In genomic region chr11:68750988-68751325, GRCh38 we compare ENCODE assay signal across 8 cellular contexts. TPM values are rescaled to one million over a fixed set of nuclear protein-coding genes. Genes with fewer than 3 reads are reported as not detected.
A peak's percentile ranks its signal among the peaks of the same experiment; 100 is the strongest.
DNase-seq lines count a peak whose midpoint lies in the region; ATAC-seq and TF ChIP-seq lines count a peak whose summit lies in the region.

No MANE protein-coding gene starts in this region.

- H3K9ac ChIP-seq in ES-I3 (ENCODE audit: low read depth, low read length) = peak overlapping the region; percentile 43

- CTCF ChIA-PET in RWPE1 (lab: Yijun Ruan, JAX) = no interaction called here

- peak overlapping the region; percentile 71 for H3K27ac ChIP-seq in RWPE1

- H3K36me3 ChIP-seq in ES-I3 (ENCODE audit: insufficient read depth, low read length) = peaks cover 10% of the 10 kb centered on the region

- POLR2A ChIA-PET in RWPE1 (lab: Yijun Ruan, JAX; ENCODE audit: low non-redundant PET) = no interaction called here

- H3K9me3 ChIP-seq in ES-I3 (ENCODE audit: control insufficient read depth, insufficient read depth, low read length) = no peaks in the 10 kb centered on the region

- no peak for ATAC-seq in sciatic nerve

- no peak for DNase-seq in RWPE1 (ENCODE audit: low spot score)
- peak; percentile 7 for DNase-seq in germinal center (ENCODE audit: low spot score)
- DNase-seq in sciatic nerve (ENCODE audit: low spot score) = peak; percentile 66
- DNase-seq in NAMALWA (ENCODE audit: low spot score) = no peak
- no peak for DNase-seq in SKM-1 (lab: John Stamatoyannopoulos, UW; ENCODE audit: unreplicated experiment)
- no peak for DNase-seq in amniotic stem cell (lab: John Stamatoyannopoulos, UW)
- DNase-seq in globus pallidus (ENCODE audit: low spot score) = no peak

- intact Hi-C loops in sciatic nerve (cut with DNase I) = no loop called here

- no peak for TF ChIP-seq CTCF in RWPE1 (conservative IDR thresholded peaks at IDR 0.05; ENCODE audit: low read depth)

- peaks cover 15% of the 10 kb centered on the region; the same call in 1 of the 2 replicates for H3K4me1 ChIP-seq in ES-I3 (ENCODE audit: insufficient read depth, low read length)

RNA-seq across cellular contexts. Expression of gene TESMIN, which starts 0.4 kb away (rescaled TPM):
- total RNA-seq in sciatic nerve = 1.5 TPM

Comparison
In these comparisons a context has a peak if more than half of its experiments do, and no peak if none do; other contexts are left out.
1. DNase-seq: peak in germinal center (single experiment) and sciatic nerve (single experiment); none in RWPE1 (single experiment), NAMALWA (single experiment), SKM-1 (single experiment), amniotic stem cell (single experiment) and globus pallidus (single experiment).